26 cellular contexts compared by ENCODE assay signal in genomic region chr22:48303360-48303725, GRCh38.
"Had no signal": no experiment of that assay in that cellular context is flagged by ENCODE, and none has a peak within 500 bp of the region (broad histone marks: within the 10 kb centered on the region; RNA-seq: fewer than 3 reads in every experiment).

No MANE protein-coding gene starts in this region.

- H3K9me3 ChIP-seq: stomach, suprapubic skin, testis, thoracic aorta, thyroid gland, tibial artery, tibial nerve, transverse colon, upper lobe of left lung, upper lobe of right lung, uterus, vagina had no signal

- H3K36me3 ChIP-seq: stomach, suprapubic skin, thoracic aorta, thyroid gland, tibial artery, tibial nerve, transverse colon, upper lobe of left lung, upper lobe of right lung, uterus, vagina had no signal

- H3K27me3 ChIP-seq: testis, thyroid gland, tibial nerve, transverse colon, upper lobe of left lung, upper lobe of right lung, uterus, vagina had no signal

- H3K4me1 ChIP-seq: stomach, testis, tibial artery, tibial nerve, transverse colon, uterus, vagina had no signal

- H3K27ac ChIP-seq: stomach, suprapubic skin, testis, thoracic aorta, thyroid gland, tibial artery, tibial nerve, transverse colon, upper lobe of left lung, upper lobe of right lung, uterus, vagina had no signal

- ATAC-seq: stimulated activated effector memory CD8-positive, alpha-beta T cell treated with anti-CD3 and anti-CD28 coated beads, Interleukin-12 subunit alpha, Interleukin-12 subunit beta, amount 100 ng/mL, for 72 hours; stimulated activated memory B cell treated with anti-CD40 and anti-IgM and Interleukin-4, amounts not matched to agents 10 μg/mL and 1 μg/mL and 100 μg/mL, for 72 hours; stimulated activated naive B cell treated with anti-CD40 and anti-IgM and Interleukin-4, amounts not matched to agents 10 μg/mL and 1 μg/mL and 100 μg/mL, for 72 hours; stimulated activated naive CD8-positive, alpha-beta T cell treated with anti-CD3 and anti-CD28 coated beads, Interleukin-15, amount 100 ng/mL, for 72 hours; stimulated activated naive CD8-positive, alpha-beta T cell treated with anti-CD3 and anti-CD28 coated beads, Interleukin-15, Interleukin-2, amounts not matched to agents 100 U/mL and 50 U/mL, for 24 hours; upper lobe of right lung had no signal

- H3K4me3 ChIP-seq: stomach, suprapubic skin, testis, thoracic aorta, thyroid gland, tibial artery, tibial nerve, transverse colon, upper lobe of left lung, upper lobe of right lung, uterus, vagina had no signal

- DNase-seq: stimulated activated CD4-positive, alpha-beta T cell treated with anti-CD3 and anti-CD28 coated beads, Interleukin-2, amount 100 ng/mL, for 48 hours; stimulated activated CD4-positive, alpha-beta T cell treated with anti-CD3 and anti-CD28 coated beads, Interleukin-4, amount 100 ng/mL, for 1 hour; stimulated activated CD4-positive, alpha-beta T cell treated with anti-CD3 and anti-CD28 coated beads, Interleukin-4, amount 100 ng/mL, for 24 hours; stimulated activated CD4-positive, alpha-beta T cell treated with anti-CD3 and anti-CD28 coated beads, Interleukin-4, amount 100 ng/mL, for 4 hours; stimulated activated CD8-positive, alpha-beta memory T cell treated with anti-CD3 and anti-CD28 coated beads, Interleukin-4, amount 100 ng/mL, for 48 hours; stimulated activated naive B cell treated with anti-CD40 and anti-IgM and Interleukin-4, amounts not matched to agents 10 μg/mL and 1 μg/mL and 100 μg/mL, for 72 hours; stimulated activated naive CD4-positive, alpha-beta T cell; stimulated activated naive CD4-positive, alpha-beta T cell treated with Interleukin-2 at 50 U/mL for 16 hours; stimulated activated naive CD8-positive, alpha-beta T cell treated with anti-CD3 and anti-CD28 coated beads, Interleukin-15, amount 100 ng/mL, for 72 hours; stimulated activated naive CD8-positive, alpha-beta T cell treated with anti-CD3 and anti-CD28 coated beads, Interleukin-15, Interleukin-2, amounts not matched to agents 100 U/mL and 50 U/mL, for 24 hours; stomach; substantia nigra; testis; thyroid gland; tibial artery; transverse colon; trophoblast cell; upper lobe of left lung; upper lobe of right lung; uterus had no signal
